In the genomic region with DNA sequence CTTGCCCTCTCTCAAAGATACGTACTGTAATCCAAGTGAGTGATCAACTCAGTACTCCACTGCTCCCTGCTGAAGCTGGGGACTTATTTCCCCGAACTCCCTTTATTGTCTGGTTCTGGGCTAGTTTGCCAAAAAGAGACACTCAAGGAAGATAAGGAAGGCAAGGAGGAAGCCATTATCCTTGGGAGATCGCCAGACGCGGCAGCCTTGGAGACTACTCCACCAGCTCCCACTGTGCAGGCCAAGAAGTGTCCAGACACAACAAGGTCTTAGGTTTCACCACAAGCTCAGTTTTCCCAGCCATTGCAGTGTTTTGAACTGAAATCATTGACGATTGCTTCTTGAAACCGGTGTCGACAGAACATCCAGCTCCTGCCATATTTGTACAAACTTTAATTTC, we compare ENCODE assay signal across 2 cellular contexts.
TF ChIP-seq lines count a peak whose summit lies in the region.

No MANE protein-coding gene starts in this region.

TF ChIP-seq in HEK293T, 16 proteins besides CTCF, POLR2A, EP300 and RAD21 (continued from another document):
- TF ChIP-seq, protein P1, sequence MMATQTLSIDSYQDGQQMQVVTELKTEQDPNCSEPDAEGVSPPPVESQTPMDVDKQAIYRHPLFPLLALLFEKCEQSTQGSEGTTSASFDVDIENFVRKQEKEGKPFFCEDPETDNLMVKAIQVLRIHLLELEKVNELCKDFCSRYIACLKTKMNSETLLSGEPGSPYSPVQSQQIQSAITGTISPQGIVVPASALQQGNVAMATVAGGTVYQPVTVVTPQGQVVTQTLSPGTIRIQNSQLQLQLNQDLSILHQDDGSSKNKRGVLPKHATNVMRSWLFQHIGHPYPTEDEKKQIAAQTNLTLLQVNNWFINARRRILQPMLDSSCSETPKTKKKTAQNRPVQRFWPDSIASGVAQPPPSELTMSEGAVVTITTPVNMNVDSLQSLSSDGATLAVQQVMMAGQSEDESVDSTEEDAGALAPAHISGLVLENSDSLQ (IDR thresholded peaks at IDR 0.05) = no peak

TF ChIP-seq in H1, 55 proteins besides CTCF, POLR2A, EP300 and RAD21 (continued from another document):
- TF ChIP-seq, protein P2, sequence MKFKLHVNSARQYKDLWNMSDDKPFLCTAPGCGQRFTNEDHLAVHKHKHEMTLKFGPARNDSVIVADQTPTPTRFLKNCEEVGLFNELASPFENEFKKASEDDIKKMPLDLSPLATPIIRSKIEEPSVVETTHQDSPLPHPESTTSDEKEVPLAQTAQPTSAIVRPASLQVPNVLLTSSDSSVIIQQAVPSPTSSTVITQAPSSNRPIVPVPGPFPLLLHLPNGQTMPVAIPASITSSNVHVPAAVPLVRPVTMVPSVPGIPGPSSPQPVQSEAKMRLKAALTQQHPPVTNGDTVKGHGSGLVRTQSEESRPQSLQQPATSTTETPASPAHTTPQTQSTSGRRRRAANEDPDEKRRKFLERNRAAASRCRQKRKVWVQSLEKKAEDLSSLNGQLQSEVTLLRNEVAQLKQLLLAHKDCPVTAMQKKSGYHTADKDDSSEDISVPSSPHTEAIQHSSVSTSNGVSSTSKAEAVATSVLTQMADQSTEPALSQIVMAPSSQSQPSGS (IDR thresholded peaks at IDR 0.05; ENCODE audit: low read length) = no peak
- TF ChIP-seq NRF1 (IDR thresholded peaks at IDR 0.05; ENCODE audit: low read depth, low read length) = no peak
- TF ChIP-seq TCF12 (IDR thresholded peaks at IDR 0.05; ENCODE audit: low read depth, low read length) = no peak
- TF ChIP-seq SP4 (IDR thresholded peaks at IDR 0.05; ENCODE audit: low read length) = no peak
- no peak for TF ChIP-seq NANOG (IDR thresholded peaks at IDR 0.05; ENCODE audit: insufficient read depth, low read depth, low read length, poor library complexity, severe bottlenecking)
- no peak for TF ChIP-seq SIRT6 (IDR thresholded peaks at IDR 0.05; ENCODE audit: low read length)
- no peak for TF ChIP-seq RBBP5 (IDR thresholded peaks at IDR 0.05; ENCODE audit: borderline replicate concordance, low read depth, low read length)
- TF ChIP-seq BRCA1 (IDR thresholded peaks at IDR 0.05; ENCODE audit: low read depth, low read length) = no peak
